ENCODE assay signal across 23 cellular contexts in the genomic region with DNA sequence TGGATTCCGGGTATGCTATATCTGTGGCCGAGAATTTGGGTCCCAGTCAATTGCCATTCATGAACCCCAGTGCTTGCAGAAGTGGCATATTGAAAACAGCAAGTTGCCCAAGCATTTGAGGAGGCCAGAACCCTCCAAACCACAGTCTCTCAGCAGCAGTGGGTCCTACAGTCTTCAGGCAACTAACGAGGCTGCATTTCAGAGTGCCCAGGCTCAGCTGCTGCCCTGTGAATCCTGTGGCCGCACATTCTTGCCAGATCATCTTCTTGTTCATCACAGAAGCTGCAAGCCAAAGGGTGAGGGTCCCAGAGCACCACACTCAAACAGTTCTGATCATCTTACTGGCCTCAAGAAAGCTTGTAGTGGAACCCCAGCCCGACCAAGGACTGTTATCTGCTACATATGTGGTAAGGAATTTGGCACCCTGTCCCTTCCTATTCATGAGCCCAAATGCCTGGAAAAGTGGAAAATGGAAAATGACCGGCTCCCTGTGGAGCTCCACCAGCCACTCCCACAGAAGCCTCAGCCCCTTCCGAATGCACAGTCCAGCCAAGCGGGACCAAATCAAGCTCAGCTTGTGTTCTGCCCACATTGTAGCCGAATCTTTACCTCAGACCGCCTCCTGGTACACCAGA. TPM values are rescaled to one million over a fixed set of nuclear protein-coding genes. Genes with fewer than 3 reads are reported as not detected.
DNase-seq lines count a peak whose midpoint lies in the region; ATAC-seq lines count a peak whose summit lies in the region.
"Had no signal": no experiment of that assay in that cellular context is flagged by ENCODE, and none has a peak within 500 bp of the region (broad histone marks: within the 10 kb centered on the region; RNA-seq: fewer than 3 reads in every experiment).

No MANE protein-coding gene starts in this region.

- no peaks in the 10 kb centered on the region for H3K27me3 ChIP-seq in SJSA1 (replicated peaks)
- H3K27me3 ChIP-seq: neural progenitor cell, SJCRH30 had no signal

- peaks cover 54% of the 10 kb centered on the region for H3K4me1 ChIP-seq in SJSA1 (replicated peaks)
- H3K4me1 ChIP-seq: neural progenitor cell, SJCRH30 had no signal

- no peaks in the 10 kb centered on the region for H3K36me3 ChIP-seq in SJSA1
- H3K36me3 ChIP-seq: neural progenitor cell, SJCRH30 had no signal

- no peak for ATAC-seq in HG03571 (IDR thresholded peaks at IDR 0.05; ENCODE audit: unreplicated experiment)
- ATAC-seq: activated CD4-positive, alpha-beta T cell treated with anti-CD3 and anti-CD28 coated beads for 36 hours; stimulated activated naive CD8-positive, alpha-beta T cell treated with anti-CD3 and anti-CD28 coated beads, Interleukin-15, amount 100 ng/mL, for 72 hours had no signal

- in situ Hi-C loops in ACHN (cut with HindIII; ENCODE audit: low pct_ligation_motif_present, low pct_unique_long_range_greater_than_20kb, low sequenced_read_pairs): no loop called here

- DNase-seq in EH (ENCODE audit: low read depth) (peak; percentile 74), SJSA1 (ENCODE audit: low read depth in 1 of 2, low spot score in 2 of 2) (no peak), iPS-NIHi11 (ENCODE audit: low spot score) (peak; percentile 33), OCI-M2 (lab: John Stamatoyannopoulos, UW; ENCODE audit: unreplicated experiment) (no peak), superior temporal gyrus (ENCODE audit: extremely low spot score) (no peak), ACHN (no peak)
- DNase-seq: activated CD4-positive, alpha-beta T cell treated with anti-CD3 and anti-CD28 coated beads for 36 hours; activated CD8-positive, alpha-beta memory T cell treated with anti-CD3 and anti-CD28 coated beads, Interleukin-2, amount 50 U/mL, for 4 hours; activated gamma-delta T cell treated with Interleukin-2 at 50 U/mL for 16 hours; anterior cingulate cortex; cortex of kidney; GDM1; NCI-H2081; NCI-H510A; retina; SJCRH30; stimulated activated naive CD8-positive, alpha-beta T cell treated with anti-CD3 and anti-CD28 coated beads, Interleukin-15, amount 100 ng/mL, for 72 hours; T-helper 9 cell had no signal

- H3K27ac ChIP-seq in SJSA1 (peak overlapping the region; percentile 45), skin epidermis (peak overlapping the region in 11 of 21 experiments; percentile 14 to 76 (median 43))
- H3K27ac ChIP-seq: neural progenitor cell, SJCRH30 had no signal

- no peak overlapping the region for H3K4me3 ChIP-seq in SJSA1
- H3K4me3 ChIP-seq in skin epidermis: no peak overlapping the region
- H3K4me3 ChIP-seq: neural progenitor cell, SJCRH30 had no signal

- no peaks in the 10 kb centered on the region for H3K9me3 ChIP-seq in SJSA1 (replicated peaks)
- H3K9me3 ChIP-seq: SJCRH30 had no signal

RNA-seq across cellular contexts. Expression of a gene that starts 23.0 kb away (rescaled TPM):
- total RNA-seq in SJSA1 (2014; rRNA removed; shearing (Covaris generic)): 0.44 TPM in 1 of 2 replicates, not detected in the other
- total RNA-seq: activated CD4-positive, alpha-beta T cell treated with anti-CD3 and anti-CD28 coated beads for 36 hours; B cell; endothelial cell of umbilical vein had no signal

Comparison
In these comparisons a context has a peak if more than half of its experiments do, and no peak if none do; other contexts are left out.
1. DNase-seq: peak in EH (single experiment) and iPS-NIHi11 (single experiment); none in SJSA1 (0 of 2), OCI-M2 (single experiment), superior temporal gyrus (single experiment) and ACHN (single experiment).